Comparison of ENCODE assay signal across 17 cellular contexts in genomic region chr5:169668732-169669131, GRCh38. TPM values are rescaled to one million over a fixed set of nuclear protein-coding genes. Genes with fewer than 3 reads are reported as not detected.
A peak's percentile ranks its signal among the peaks of the same experiment; 100 is the strongest.
DNase-seq lines count a peak whose midpoint lies in the region; ATAC-seq and TF ChIP-seq lines count a peak whose summit lies in the region.
"Had no signal": no experiment of that assay in that cellular context is flagged by ENCODE, and none has a peak within 500 bp of the region (broad histone marks: within the 10 kb centered on the region; RNA-seq: fewer than 3 reads in every experiment).

No MANE protein-coding gene starts in this region.

- peak overlapping the region; percentile 43 for H3K4ac ChIP-seq in IMR-90 (ENCODE audit: low read depth, low read length)

- H3K9ac ChIP-seq in IMR-90 (ENCODE audit: low read depth, low read length), result no peak overlapping the region

- H3K14ac ChIP-seq in IMR-90 (replicated peaks; ENCODE audit: low read depth, low read length), result peak overlapping the region; percentile 10; the same call in 1 of the 2 replicates

- intact Hi-C loops in IMR-90 (cut with micrococcal nuclease), result no loop called here

- CTCF ChIA-PET in IMR-90 (lab: Yijun Ruan, JAX), result interaction anchor here (0.9 to 1.9 kb wide), 3 partner anchors 7 to 311 kb away, joined by 3 to 8 read pairs (median 3); partner anchors contain the start of gene INSYN2B

- TF ChIP-seq CTCF in IMR-90 (conservative IDR thresholded peaks at IDR 0.05; ENCODE audit: low read depth, low read length), result peak; percentile 6; the same call in 1 of the 2 replicates
- peak; percentile 16 for TF ChIP-seq CTCF in cardiac fibroblast (IDR thresholded peaks at IDR 0.05; ENCODE audit: low read depth, low read length)

- H3K4me2 ChIP-seq in IMR-90 (ENCODE audit: low read depth, low read length), result no peak overlapping the region

- no peaks in the 10 kb centered on the region for H4K20me1 ChIP-seq in IMR-90 (ENCODE audit: insufficient read depth, low read length)

- no peak overlapping the region for H4K91ac ChIP-seq in IMR-90 (ENCODE audit: insufficient read depth, low read depth, low read length)

- no peaks in the 10 kb centered on the region for H3K36me3 ChIP-seq in IMR-90 (ENCODE audit: control insufficient read depth, insufficient read depth, low read length)
- H3K36me3 ChIP-seq: adrenal gland, esophagus muscularis mucosa had no signal

- H2AK5ac ChIP-seq in IMR-90 (ENCODE audit: low read depth, low read length), result no peak overlapping the region

- no peak overlapping the region for H2AK9ac ChIP-seq in IMR-90 (replicated peaks; ENCODE audit: low read depth, low read length, poor library complexity)

- H4K5ac ChIP-seq in IMR-90 (ENCODE audit: low read depth, low read length), result no peak overlapping the region

- peak overlapping the region; percentile 68; the same call in 1 of the 2 replicates for H2BK20ac ChIP-seq in IMR-90 (ENCODE audit: low read depth, low read length)

- H3K27ac ChIP-seq in IMR-90 (ENCODE audit: insufficient read depth, low read length), result no peak overlapping the region
- H3K27ac ChIP-seq: adrenal gland, esophagus muscularis mucosa, lower lobe of right lung had no signal

- H3K23ac ChIP-seq in IMR-90 (ENCODE audit: low read depth, low read length), result no peak overlapping the region; the same call in 1 of the 2 replicates

- in situ Hi-C loops in IMR-90 (cut with MboI; ENCODE audit: low sequenced_read_pairs), result no loop called here

- ATAC-seq in IMR-90 (ENCODE audit: low read depth), result peak; percentile 82
- ATAC-seq: lower lobe of right lung had no signal

- no peak overlapping the region for H3K56ac ChIP-seq in IMR-90 (ENCODE audit: extremely low read depth, insufficient read depth, low read length)

- POLR2A ChIA-PET in IMR-90 (lab: Charles Lee; ENCODE audit: unreplicated experiment), result no interaction called here

- BruUV-seq in IMR-90 (replicated peaks; lab: Mats Ljungman, UMichigan), result no TSS peak

- H3K9me1 ChIP-seq in IMR-90 (ENCODE audit: insufficient read depth, low read length), result peaks cover 3% of the 10 kb centered on the region; the same call in 1 of the 2 replicates

- no peaks in the 10 kb centered on the region for H3K9me3 ChIP-seq in IMR-90 (ENCODE audit: control insufficient read depth, insufficient read depth, low read length)
- H3K9me3 ChIP-seq: adrenal gland, esophagus muscularis mucosa, lower lobe of right lung had no signal

- no peaks in the 10 kb centered on the region for H3K79me1 ChIP-seq in IMR-90 (ENCODE audit: low read depth in 1 of 2, low read length in 2 of 2)

- no peak overlapping the region for H4K8ac ChIP-seq in IMR-90 (ENCODE audit: low read depth in 2 of 2, low read length in 2 of 2)

- peak overlapping the region; percentile 81 for H2AFZ ChIP-seq in IMR-90 (replicated peaks; ENCODE audit: low read length, poor library complexity)

- no peak for TF ChIP-seq POLR2A in IMR-90 (IDR thresholded peaks at IDR 0.05; ENCODE audit: low read depth, low read length)

- dilution Hi-C loops in IMR-90 (cut with HindIII; ENCODE audit: low sequenced_read_pairs, unreplicated experiment), result no loop called here

- no peak overlapping the region for H3K18ac ChIP-seq in IMR-90 (ENCODE audit: low read depth, low read length)

- peak overlapping the region; percentile 39 for H2BK120ac ChIP-seq in IMR-90 (ENCODE audit: low read depth, low read length)

- H3K4me1 ChIP-seq in IMR-90 (ENCODE audit: control insufficient read depth, insufficient read depth, low read length), result peaks cover 5% of the 10 kb centered on the region
- H3K4me1 ChIP-seq: adrenal gland, esophagus muscularis mucosa, lower lobe of right lung had no signal

- H3K4me3 ChIP-seq in IMR-90 (ENCODE audit: insufficient read depth, low read depth, low read length), result no peak overlapping the region
- H3K4me3 ChIP-seq in cardiac fibroblast (replicated peaks in 1 of 2; ENCODE audit: low read depth in 2 of 2, low read length in 2 of 2), result no peak overlapping the region
- H3K4me3 ChIP-seq: adrenal gland, esophagus muscularis mucosa, lower lobe of right lung had no signal

- H3K27me3 ChIP-seq in IMR-90 (ENCODE audit: control insufficient read depth, insufficient read depth, low read length), result no peaks in the 10 kb centered on the region
- H3K27me3 ChIP-seq: adrenal gland, esophagus muscularis mucosa had no signal

- no peak overlapping the region for H2BK15ac ChIP-seq in IMR-90 (ENCODE audit: low read depth, low read length)

- DNase-seq in DMS 273 (lab: John Stamatoyannopoulos, UW; ENCODE audit: unreplicated experiment), result peak; percentile 61
- DNase-seq in IMR-90, result no peak
- DNase-seq in cardiac fibroblast (ENCODE audit: low read depth in 2 of 2), result peak; percentile 19 to 42
- peak; percentile 26 for DNase-seq in myocyte (ENCODE audit: low read depth)
- no peak for DNase-seq in NCI-H1092 (lab: John Stamatoyannopoulos, UW)
- no peak for DNase-seq in NOMO-1 (lab: John Stamatoyannopoulos, UW; ENCODE audit: unreplicated experiment in 2 of 2)
- DNase-seq in stimulated activated CD4-positive, alpha-beta T cell treated with anti-CD3 and anti-CD28 coated beads, Interleukin-15, amount 100 ng/mL, for 24 hours, result no peak
- DNase-seq: activated CD4-positive, alpha-beta T cell treated with anti-CD3 and anti-CD28 coated beads for 4 hours; activated T-cell treated with anti-CD3 and anti-CD28 coated beads, Interleukin-2, amount 50 U/mL, for 48 hours; adrenal gland; dermis blood vessel endothelial cell; DMS153; lower lobe of right lung; NCI-H1048; RPMI8226; T-helper 2 cell had no signal

- WGBS in IMR-90 (ENCODE audit: extremely low coverage in 2 of 2, insufficient read length in 1 of 2), 2 experiments, result no CpG with 5 or more reads among the region's 4 CpGs

- H2BK5ac ChIP-seq in IMR-90 (ENCODE audit: low read depth, low read length, poor library complexity, severe bottlenecking), result no peak overlapping the region

- no peak for TF ChIP-seq RAD21 in IMR-90 (IDR thresholded peaks at IDR 0.05; ENCODE audit: low read length)

TF ChIP-seq in IMR-90, 13 proteins besides CTCF, POLR2A, EP300 and RAD21:
- TF ChIP-seq, protein P1, sequence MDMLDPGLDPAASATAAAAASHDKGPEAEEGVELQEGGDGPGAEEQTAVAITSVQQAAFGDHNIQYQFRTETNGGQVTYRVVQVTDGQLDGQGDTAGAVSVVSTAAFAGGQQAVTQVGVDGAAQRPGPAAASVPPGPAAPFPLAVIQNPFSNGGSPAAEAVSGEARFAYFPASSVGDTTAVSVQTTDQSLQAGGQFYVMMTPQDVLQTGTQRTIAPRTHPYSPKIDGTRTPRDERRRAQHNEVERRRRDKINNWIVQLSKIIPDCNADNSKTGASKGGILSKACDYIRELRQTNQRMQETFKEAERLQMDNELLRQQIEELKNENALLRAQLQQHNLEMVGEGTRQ (IDR thresholded peaks at IDR 0.05; ENCODE audit: low read depth, low read length), result no peak
- TF ChIP-seq ELK1 (IDR thresholded peaks at IDR 0.05; ENCODE audit: borderline replicate concordance, low read depth, low read length), result no peak
- TF ChIP-seq NFE2L2 (IDR thresholded peaks at IDR 0.05; ENCODE audit: low read depth, low read length), result no peak
- TF ChIP-seq RFX5 (IDR thresholded peaks at IDR 0.05; ENCODE audit: low read depth, low read length), result no peak
- no peak for TF ChIP-seq FOS (IDR thresholded peaks at IDR 0.05; ENCODE audit: low read depth, low read length)
- TF ChIP-seq CHD1 (IDR thresholded peaks at IDR 0.05; ENCODE audit: low read depth, low read length), result no peak
- TF ChIP-seq MAZ (IDR thresholded peaks at IDR 0.05; ENCODE audit: borderline replicate concordance, low read depth, low read length), result no peak
- no peak for TF ChIP-seq MXI1 (IDR thresholded peaks at IDR 0.05; ENCODE audit: borderline replicate concordance, low read depth, low read length)
- TF ChIP-seq CEBPB (IDR thresholded peaks at IDR 0.05; ENCODE audit: low read depth, low read length), result no peak
- no peak for TF ChIP-seq RCOR1 (IDR thresholded peaks at IDR 0.05; ENCODE audit: insufficient replicate concordance, low read length)
- TF ChIP-seq BHLHE40 (IDR thresholded peaks at IDR 0.05; ENCODE audit: low read depth, low read length), result no peak
- TF ChIP-seq MAFK (IDR thresholded peaks at IDR 0.05; ENCODE audit: low read depth, low read length), result no peak
- TF ChIP-seq SMC3 (IDR thresholded peaks at IDR 0.05; ENCODE audit: low read depth, low read length), result no peak

RNA-seq across cellular contexts. Expression of gene DOCK2, which starts 31.7 kb away (rescaled TPM):
- total RNA-seq in IMR-90 (2012; rRNA removed), result 1.4 and 3.0 TPM in 2 replicates
- 0.47 and 0.72 TPM in 2 replicates for polyA plus RNA-seq in IMR-90 (2012; rRNA removed)
- 0.25 and 0.32 TPM in 2 replicates for polyA plus RNA-seq in IMR-90 (2012; cell fraction: cytosol; rRNA removed)
- polyA plus RNA-seq in IMR-90 (2012; cell fraction: nucleus; rRNA removed; ENCODE audit: low replicate concordance), result 0.51 and 0.87 TPM in 2 replicates
- 0.08 TPM in 1 of 2 replicates, not detected in the other for total RNA-seq in myocyte
- polyA plus RNA-seq in myocyte (2012), result 0.55 TPM

Comparison
In these comparisons a context has a peak if more than half of its experiments do, and no peak if none do; other contexts are left out.
1. DNase-seq: peak in DMS 273 (single experiment), cardiac fibroblast (2 of 2) and myocyte (single experiment); none in IMR-90 (single experiment), NCI-H1092 (single experiment), NOMO-1 (0 of 2) and stimulated activated CD4-positive, alpha-beta T cell treated with anti-CD3 and anti-CD28 coated beads, Interleukin-15, amount 100 ng/mL, for 24 hours (single experiment).